In the genomic region with DNA sequence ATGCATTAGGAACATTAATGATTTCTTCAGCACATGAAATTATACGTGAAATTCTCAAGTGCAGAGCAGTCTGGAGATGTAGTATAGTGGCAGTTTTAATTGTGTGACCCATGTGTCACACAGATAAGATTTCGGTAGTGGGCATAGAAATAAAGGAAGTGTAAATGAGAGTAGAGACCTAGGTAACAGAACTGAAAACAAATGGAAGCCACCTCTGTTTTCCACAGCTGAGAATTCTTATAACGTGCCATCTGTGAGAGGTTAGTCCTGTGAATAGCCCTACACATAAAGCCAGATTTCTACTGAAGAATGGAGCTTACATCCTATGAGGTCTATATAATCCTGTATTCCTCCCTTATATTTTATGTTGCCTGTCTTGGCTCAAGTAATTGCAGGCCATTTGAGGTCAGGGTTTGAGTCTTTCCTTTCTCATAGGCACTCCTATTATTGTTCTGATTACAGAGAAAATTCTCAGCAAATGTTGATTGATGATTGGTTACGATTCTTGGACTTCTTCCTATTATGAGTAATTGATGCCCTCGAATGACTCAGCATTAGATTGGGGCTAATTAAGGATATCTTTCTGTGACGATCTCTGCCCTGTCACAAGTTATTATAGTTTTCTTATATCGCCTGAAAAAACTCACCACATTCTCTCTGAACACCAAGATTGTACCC, we compare ENCODE assay signal across 20 cellular contexts.
DNase-seq lines count a peak whose midpoint lies in the region; ATAC-seq and TF ChIP-seq lines count a peak whose summit lies in the region.
"Had no signal": no experiment of that assay in that cellular context is flagged by ENCODE, and none has a peak within 500 bp of the region (broad histone marks: within the 10 kb centered on the region; RNA-seq: fewer than 3 reads in every experiment).

No MANE protein-coding gene starts in this region.

- H2AFZ ChIP-seq in osteoblast (ENCODE audit: low read length) = no peak overlapping the region

- H3K4me1 ChIP-seq in osteoblast (ENCODE audit: insufficient read depth, low read length) = no peaks in the 10 kb centered on the region
- no peaks in the 10 kb centered on the region for H3K4me1 ChIP-seq in thyroid gland
- H3K4me1 ChIP-seq: BE2C, heart left ventricle had no signal

- DNase-seq in MV-4-11 (lab: John Stamatoyannopoulos, UW) (peak; percentile 58), osteoblast (ENCODE audit: insufficient read length, low spot score, missing footprints) (peak; percentile 15), thyroid gland (no peak), HFFc6 (no peak), NCI-H2029 (lab: John Stamatoyannopoulos, UW) (no peak)
- DNase-seq: activated CD4-positive, alpha-beta memory T cell treated with anti-CD3 and anti-CD28 coated beads, Interleukin-2, amount 10 ng/mL, durations not matched to agents 7 days and 5 days; activated naive CD8-positive, alpha-beta T cell treated with anti-CD3 and anti-CD28 coated beads, Interleukin-2, amount 50 U/mL, for 24 hours; BE2C; heart left ventricle; Kasumi-1; natural killer cell; NCI-H2029 treated with DMSO at 0.1 percent for 48 hours; NCI-H524 treated with DMSO at 0.1 percent for 48 hours; posterior cingulate gyrus; stimulated activated CD4-positive, alpha-beta T cell treated with anti-CD3 and anti-CD28 coated beads, Interleukin-4, amount 100 ng/mL, for 24 hours; trophoblast cell had no signal

- no peaks in the 10 kb centered on the region for H3K4me1 Mint-ChIP-seq in HFFc6 (ENCODE audit: low read depth)
- H3K4me1 Mint-ChIP-seq: activated CD4-positive, alpha-beta memory T cell treated with anti-CD3 and anti-CD28 coated beads, Interleukin-2, amount 10 ng/mL, durations not matched to agents 7 days and 5 days; activated naive CD8-positive, alpha-beta T cell treated with anti-CD3 and anti-CD28 coated beads, Interleukin-2, amount 50 U/mL, for 24 hours; natural killer cell had no signal

- H3K4me3 Mint-ChIP-seq in HFFc6 = no peak overlapping the region
- H3K4me3 Mint-ChIP-seq: activated CD4-positive, alpha-beta memory T cell treated with anti-CD3 and anti-CD28 coated beads, Interleukin-2, amount 10 ng/mL, durations not matched to agents 7 days and 5 days; activated naive CD8-positive, alpha-beta T cell treated with anti-CD3 and anti-CD28 coated beads, Interleukin-2, amount 50 U/mL, for 24 hours; natural killer cell had no signal

- intact Hi-C loops in thyroid gland (cut with DNase I) = no loop called here

- TF ChIP-seq CTCF in osteoblast (IDR thresholded peaks at IDR 0.05; ENCODE audit: extremely low read depth, low read depth, low read length) (no peak), thyroid gland (IDR thresholded peaks at IDR 0.05) (no peak), HFFc6 (IDR thresholded peaks at IDR 0.05) (no peak)

- H3K27me3 ChIP-seq in osteoblast (ENCODE audit: insufficient read depth, low read length) = no peaks in the 10 kb centered on the region
- H3K27me3 ChIP-seq in thyroid gland = no peaks in the 10 kb centered on the region
- H3K27me3 ChIP-seq: BE2C, cardiac muscle cell, heart left ventricle had no signal

- H3K9me3 ChIP-seq in osteoblast (ENCODE audit: low read depth, low read length) = no peaks in the 10 kb centered on the region
- H3K9me3 ChIP-seq in thyroid gland = no peaks in the 10 kb centered on the region
- H3K9me3 ChIP-seq: BE2C, heart left ventricle had no signal

- H3K4me3 ChIP-seq in osteoblast (ENCODE audit: insufficient read depth, low read length) (no peak overlapping the region), thyroid gland (replicated peaks in 1 of 3) (no peak overlapping the region)
- H3K4me3 ChIP-seq: cardiac muscle cell, heart left ventricle had no signal

- TF ChIP-seq POLR2A in thyroid gland (IDR thresholded peaks at IDR 0.05) = no peak

- H4K20me1 ChIP-seq in osteoblast (ENCODE audit: insufficient read depth, low read length) = no peaks in the 10 kb centered on the region

- no peaks in the 10 kb centered on the region for H3K27me3 Mint-ChIP-seq in HFFc6 (ENCODE audit: insufficient read depth)
- H3K27me3 Mint-ChIP-seq: activated CD4-positive, alpha-beta memory T cell treated with anti-CD3 and anti-CD28 coated beads, Interleukin-2, amount 10 ng/mL, durations not matched to agents 7 days and 5 days had no signal

- no peaks in the 10 kb centered on the region for H3K36me3 Mint-ChIP-seq in HFFc6 (ENCODE audit: low read depth)
- H3K36me3 Mint-ChIP-seq: natural killer cell had no signal

- H3K79me2 ChIP-seq in osteoblast (ENCODE audit: insufficient read depth, low read length) = no peaks in the 10 kb centered on the region

- 81 to 86% methylated on average over 7 of the region's 7 CpGs for whole genome bisulfite sequencing in thyroid gland, 2 donors

- H3K27ac ChIP-seq in osteoblast (ENCODE audit: low read depth, low read length) = no peak overlapping the region
- no peak overlapping the region for H3K27ac ChIP-seq in thyroid gland
- H3K27ac ChIP-seq: cardiac muscle cell, heart left ventricle had no signal

- H3K36me3 ChIP-seq in osteoblast (ENCODE audit: insufficient read depth, low read length) = no peaks in the 10 kb centered on the region
- no peaks in the 10 kb centered on the region for H3K36me3 ChIP-seq in thyroid gland
- H3K36me3 ChIP-seq: BE2C, cardiac muscle cell, heart left ventricle had no signal

- ATAC-seq in GM18502 (IDR thresholded peaks at IDR 0.05; ENCODE audit: poor library complexity, unreplicated experiment) (peak; percentile 66), GM21526 (IDR thresholded peaks at IDR 0.05; ENCODE audit: low FRiP score, unreplicated experiment) (peak; percentile 54), GM19351 (IDR thresholded peaks at IDR 0.05; ENCODE audit: unreplicated experiment) (no peak)
- ATAC-seq: activated naive CD8-positive, alpha-beta T cell treated with anti-CD3 and anti-CD28 coated beads, Interleukin-2, amount 50 U/mL, for 24 hours; heart left ventricle; natural killer cell had no signal

- H3K27ac Mint-ChIP-seq in HFFc6 = no peak overlapping the region
- H3K27ac Mint-ChIP-seq: activated CD4-positive, alpha-beta memory T cell treated with anti-CD3 and anti-CD28 coated beads, Interleukin-2, amount 10 ng/mL, durations not matched to agents 7 days and 5 days; activated naive CD8-positive, alpha-beta T cell treated with anti-CD3 and anti-CD28 coated beads, Interleukin-2, amount 50 U/mL, for 24 hours; natural killer cell had no signal

- peaks cover 11% of the 10 kb centered on the region for H3K9me3 Mint-ChIP-seq in HFFc6
- H3K9me3 Mint-ChIP-seq: activated CD4-positive, alpha-beta memory T cell treated with anti-CD3 and anti-CD28 coated beads, Interleukin-2, amount 10 ng/mL, durations not matched to agents 7 days and 5 days; activated naive CD8-positive, alpha-beta T cell treated with anti-CD3 and anti-CD28 coated beads, Interleukin-2, amount 50 U/mL, for 24 hours had no signal

- no peak overlapping the region for H3K4me2 ChIP-seq in osteoblast (ENCODE audit: insufficient read depth, low read length)

Comparison
In these comparisons a context has a peak if more than half of its experiments do, and no peak if none do; other contexts are left out.
1. DNase-seq: peak in MV-4-11 (single experiment) and osteoblast (single experiment); none in thyroid gland (0 of 2), HFFc6 (single experiment) and NCI-H2029 (single experiment).